ENCODE assay signal across 1 cellular context in genomic region chr20:64069614-64070243, GRCh38.
TF ChIP-seq lines count a peak whose summit lies in the region.

No MANE protein-coding gene starts in this region.

TF ChIP-seq in HepG2, 621 proteins besides CTCF, POLR2A, EP300 and RAD21 (continued from another document):
- TF ChIP-seq ZNF607 (CRISPR knock-in tag; IDR thresholded peaks at IDR 0.05; ENCODE audit: borderline replicate concordance) (0 out of 2 replicates have a peak, but pooled peaks have one; percentile 17), ERF (CRISPR knock-in tag; IDR thresholded peaks at IDR 0.05) (peak; percentile 67; the same call in 1 of the 2 replicates), ZFP91 (CRISPR knock-in tag; IDR thresholded peaks at IDR 0.05; ENCODE audit: borderline replicate concordance) (peak; percentile 82; the same call in 1 of the 2 replicates), ZBTB38 (CRISPR knock-in tag; IDR thresholded peaks at IDR 0.05) (no peak; the same call in 1 of the 2 replicates), MXD4 (CRISPR knock-in tag; IDR thresholded peaks at IDR 0.05) (0 out of 2 replicates have a peak, but pooled peaks have one; percentile 36), HES4 (CRISPR knock-in tag; IDR thresholded peaks at IDR 0.05; ENCODE audit: borderline replicate concordance) (no peak), TBX2 (CRISPR knock-in tag; IDR thresholded peaks at IDR 0.05; ENCODE audit: borderline replicate concordance) (peak; percentile 57; the same call in 1 of the 2 replicates), TSC22D2 (CRISPR knock-in tag; IDR thresholded peaks at IDR 0.05; ENCODE audit: borderline replicate concordance) (peak; percentile 33; the same call in 1 of the 2 replicates), REXO4 (CRISPR knock-in tag; IDR thresholded peaks at IDR 0.05; ENCODE audit: borderline replicate concordance) (no peak), GFI1 (CRISPR knock-in tag; IDR thresholded peaks at IDR 0.05; ENCODE audit: borderline replicate concordance) (no peak), ZNF331 (CRISPR knock-in tag; IDR thresholded peaks at IDR 0.05) (peak; percentile 66; the same call in 1 of the 2 replicates), ZNF160 (CRISPR knock-in tag; IDR thresholded peaks at IDR 0.05) (no peak), ZFYVE20 (CRISPR knock-in tag; IDR thresholded peaks at IDR 0.05; ENCODE audit: borderline replicate concordance, low read depth) (peak; percentile 55; the same call in 1 of the 2 replicates), ZNF460 (CRISPR knock-in tag; IDR thresholded peaks at IDR 0.05; ENCODE audit: borderline replicate concordance) (no peak)
- TF ChIP-seq, protein P1, sequence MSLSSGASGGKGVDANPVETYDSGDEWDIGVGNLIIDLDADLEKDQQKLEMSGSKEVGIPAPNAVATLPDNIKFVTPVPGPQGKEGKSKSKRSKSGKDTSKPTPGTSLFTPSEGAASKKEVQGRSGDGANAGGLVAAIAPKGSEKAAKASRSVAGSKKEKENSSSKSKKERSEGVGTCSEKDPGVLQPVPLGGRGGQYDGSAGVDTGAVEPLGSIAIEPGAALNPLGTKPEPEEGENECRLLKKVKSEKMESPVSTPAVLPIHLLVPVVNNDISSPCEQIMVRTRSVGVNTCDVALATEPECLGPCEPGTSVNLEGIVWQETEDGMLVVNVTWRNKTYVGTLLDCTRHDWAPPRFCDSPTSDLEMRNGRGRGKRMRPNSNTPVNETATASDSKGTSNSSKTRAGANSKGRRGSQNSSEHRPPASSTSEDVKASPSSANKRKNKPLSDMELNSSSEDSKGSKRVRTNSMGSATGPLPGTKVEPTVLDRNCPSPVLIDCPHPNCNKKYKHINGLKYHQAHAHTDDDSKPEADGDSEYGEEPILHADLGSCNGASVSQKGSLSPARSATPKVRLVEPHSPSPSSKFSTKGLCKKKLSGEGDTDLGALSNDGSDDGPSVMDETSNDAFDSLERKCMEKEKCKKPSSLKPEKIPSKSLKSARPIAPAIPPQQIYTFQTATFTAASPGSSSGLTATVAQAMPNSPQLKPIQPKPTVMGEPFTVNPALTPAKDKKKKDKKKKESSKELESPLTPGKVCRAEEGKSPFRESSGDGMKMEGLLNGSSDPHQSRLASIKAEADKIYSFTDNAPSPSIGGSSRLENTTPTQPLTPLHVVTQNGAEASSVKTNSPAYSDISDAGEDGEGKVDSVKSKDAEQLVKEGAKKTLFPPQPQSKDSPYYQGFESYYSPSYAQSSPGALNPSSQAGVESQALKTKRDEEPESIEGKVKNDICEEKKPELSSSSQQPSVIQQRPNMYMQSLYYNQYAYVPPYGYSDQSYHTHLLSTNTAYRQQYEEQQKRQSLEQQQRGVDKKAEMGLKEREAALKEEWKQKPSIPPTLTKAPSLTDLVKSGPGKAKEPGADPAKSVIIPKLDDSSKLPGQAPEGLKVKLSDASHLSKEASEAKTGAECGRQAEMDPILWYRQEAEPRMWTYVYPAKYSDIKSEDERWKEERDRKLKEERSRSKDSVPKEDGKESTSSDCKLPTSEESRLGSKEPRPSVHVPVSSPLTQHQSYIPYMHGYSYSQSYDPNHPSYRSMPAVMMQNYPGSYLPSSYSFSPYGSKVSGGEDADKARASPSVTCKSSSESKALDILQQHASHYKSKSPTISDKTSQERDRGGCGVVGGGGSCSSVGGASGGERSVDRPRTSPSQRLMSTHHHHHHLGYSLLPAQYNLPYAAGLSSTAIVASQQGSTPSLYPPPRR (CRISPR knock-in tag; IDR thresholded peaks at IDR 0.05; ENCODE audit: borderline replicate concordance) = peak; percentile 40; the same call in 1 of the 2 replicates
- TF ChIP-seq, protein P2, sequence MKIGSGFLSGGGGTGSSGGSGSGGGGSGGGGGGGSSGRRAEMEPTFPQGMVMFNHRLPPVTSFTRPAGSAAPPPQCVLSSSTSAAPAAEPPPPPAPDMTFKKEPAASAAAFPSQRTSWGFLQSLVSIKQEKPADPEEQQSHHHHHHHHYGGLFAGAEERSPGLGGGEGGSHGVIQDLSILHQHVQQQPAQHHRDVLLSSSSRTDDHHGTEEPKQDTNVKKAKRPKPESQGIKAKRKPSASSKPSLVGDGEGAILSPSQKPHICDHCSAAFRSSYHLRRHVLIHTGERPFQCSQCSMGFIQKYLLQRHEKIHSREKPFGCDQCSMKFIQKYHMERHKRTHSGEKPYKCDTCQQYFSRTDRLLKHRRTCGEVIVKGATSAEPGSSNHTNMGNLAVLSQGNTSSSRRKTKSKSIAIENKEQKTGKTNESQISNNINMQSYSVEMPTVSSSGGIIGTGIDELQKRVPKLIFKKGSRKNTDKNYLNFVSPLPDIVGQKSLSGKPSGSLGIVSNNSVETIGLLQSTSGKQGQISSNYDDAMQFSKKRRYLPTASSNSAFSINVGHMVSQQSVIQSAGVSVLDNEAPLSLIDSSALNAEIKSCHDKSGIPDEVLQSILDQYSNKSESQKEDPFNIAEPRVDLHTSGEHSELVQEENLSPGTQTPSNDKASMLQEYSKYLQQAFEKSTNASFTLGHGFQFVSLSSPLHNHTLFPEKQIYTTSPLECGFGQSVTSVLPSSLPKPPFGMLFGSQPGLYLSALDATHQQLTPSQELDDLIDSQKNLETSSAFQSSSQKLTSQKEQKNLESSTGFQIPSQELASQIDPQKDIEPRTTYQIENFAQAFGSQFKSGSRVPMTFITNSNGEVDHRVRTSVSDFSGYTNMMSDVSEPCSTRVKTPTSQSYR (CRISPR knock-in tag; IDR thresholded peaks at IDR 0.05; ENCODE audit: borderline replicate concordance) = peak; percentile 32; the same call in 1 of the 2 replicates
- TF ChIP-seq, protein P3, sequence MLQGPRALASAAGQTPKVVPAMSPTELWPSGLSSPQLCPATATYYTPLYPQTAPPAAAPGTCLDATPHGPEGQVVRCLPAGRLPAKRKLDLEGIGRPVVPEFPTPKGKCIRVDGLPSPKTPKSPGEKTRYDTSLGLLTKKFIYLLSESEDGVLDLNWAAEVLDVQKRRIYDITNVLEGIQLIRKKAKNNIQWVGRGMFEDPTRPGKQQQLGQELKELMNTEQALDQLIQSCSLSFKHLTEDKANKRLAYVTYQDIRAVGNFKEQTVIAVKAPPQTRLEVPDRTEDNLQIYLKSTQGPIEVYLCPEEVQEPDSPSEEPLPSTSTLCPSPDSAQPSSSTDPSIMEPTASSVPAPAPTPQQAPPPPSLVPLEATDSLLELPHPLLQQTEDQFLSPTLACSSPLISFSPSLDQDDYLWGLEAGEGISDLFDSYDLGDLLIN (CRISPR knock-in tag; IDR thresholded peaks at IDR 0.05; ENCODE audit: borderline replicate concordance) = 0 out of 2 replicates have a peak, but pooled peaks have one; percentile 44
